In genomic region chr7:12913002-12913401, GRCh38 we compare ENCODE assay signal across 8 cellular contexts.
"Had no signal": no experiment of that assay in that cellular context is flagged by ENCODE, and none has a peak within 500 bp of the region (broad histone marks: within the 10 kb centered on the region; RNA-seq: fewer than 3 reads in every experiment).

No MANE protein-coding gene starts in this region.

- DNase-seq: GDM1, GF-D8 had no signal

- H3K4me3 ChIP-seq: GM12878 had no signal

- FAIRE-seq: G401.6, GM12878, GM12891, GM12892, GM18507, GM19239 had no signal

- ATAC-seq: GM12878 had no signal
